13 cellular contexts compared by ENCODE assay signal in the genomic region with DNA sequence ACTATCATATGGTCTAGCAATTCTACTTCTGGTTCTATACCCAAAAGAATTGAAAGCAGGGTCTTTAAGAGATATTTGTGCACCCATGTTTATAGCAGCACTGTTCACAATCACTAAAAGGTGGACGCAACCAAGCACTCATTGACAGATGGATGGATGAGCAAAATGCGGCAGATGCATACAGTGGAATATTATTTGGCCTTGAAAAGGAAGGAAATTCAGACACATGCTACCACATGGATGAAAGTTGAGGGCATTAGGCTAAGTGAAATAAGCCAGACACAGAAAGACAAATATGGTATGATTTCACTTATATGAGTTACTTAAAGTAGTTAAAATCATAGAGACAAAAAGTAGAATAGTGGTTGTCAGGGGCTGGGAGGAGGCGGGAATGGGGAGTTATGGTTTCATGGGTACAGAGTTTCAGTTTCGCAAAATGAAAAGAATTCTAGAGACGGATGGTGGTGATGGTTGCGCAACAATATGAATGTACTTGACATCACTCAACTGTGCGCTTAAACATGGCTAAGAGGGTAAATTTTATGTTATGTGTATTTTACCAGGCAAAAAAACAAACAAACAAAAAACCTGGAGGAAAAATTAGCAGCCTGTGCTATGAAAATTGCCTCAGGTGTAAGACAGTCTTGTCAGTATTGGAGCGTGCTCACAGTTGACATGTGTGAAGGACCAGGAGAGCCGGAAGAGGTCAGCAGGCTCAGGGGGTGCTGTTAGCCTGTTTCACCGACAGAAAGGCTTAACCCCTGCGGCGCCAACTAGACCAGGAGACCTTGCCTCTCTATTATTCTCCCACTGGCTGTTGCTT. TPM values are rescaled to one million over a fixed set of nuclear protein-coding genes. Genes with fewer than 3 reads are reported as not detected.
DNase-seq lines count a peak whose midpoint lies in the region; ATAC-seq and TF ChIP-seq lines count a peak whose summit lies in the region.
"Had no signal": no experiment of that assay in that cellular context is flagged by ENCODE, and none has a peak within 500 bp of the region (broad histone marks: within the 10 kb centered on the region; RNA-seq: fewer than 3 reads in every experiment).

No MANE protein-coding gene starts in this region.

- intact Hi-C loops in sigmoid colon (cut with DNase I), result no loop called here

- H3K9me3 ChIP-seq in sigmoid colon, result no peaks in the 10 kb centered on the region

- POLR2A ChIA-PET in activated naive CD8-positive, alpha-beta T cell treated with anti-CD3 and anti-CD28 coated beads, Interleukin-2, amount 10 ng/mL, durations not matched to agents 7 days and 5 days (lab: Charles Lee), result interaction anchor here (0.7 to 3.4 kb wide), 6 partner anchors 8 to 37 kb away, joined by 3 to 31 read pairs (median 6); a partner anchor contains a TSS

- H3K36me3 ChIP-seq in sigmoid colon, result no peaks in the 10 kb centered on the region

- no peak overlapping the region for H3K27ac ChIP-seq in sigmoid colon

- TF ChIP-seq POLR2A in sigmoid colon (IDR thresholded peaks at IDR 0.05), result no peak

- TF ChIP-seq EP300 in sigmoid colon (IDR thresholded peaks at IDR 0.05), result no peak

- ATAC-seq in activated naive CD8-positive, alpha-beta T cell treated with anti-CD3 and anti-CD28 coated beads, Interleukin-2, amount 10 ng/mL, durations not matched to agents 7 days and 5 days (ENCODE audit: low read depth), result peak; percentile 70
- no peak for ATAC-seq in HG03521 (IDR thresholded peaks at IDR 0.05; ENCODE audit: unreplicated experiment)
- ATAC-seq: Right ventricle myocardium inferior had no signal

- peak overlapping the region; percentile 93 for H3K27ac Mint-ChIP-seq in activated naive CD8-positive, alpha-beta T cell treated with anti-CD3 and anti-CD28 coated beads, Interleukin-2, amount 10 ng/mL, durations not matched to agents 7 days and 5 days

- DNase-seq in NK-92 treated with Interleukin-12 subunit alpha and Interleukin-12 subunit beta, amount 100 ng/mL, for 24 hours (lab: John Stamatoyannopoulos, UW), result peak; percentile 69
- DNase-seq in NK-92 (lab: John Stamatoyannopoulos, UW; ENCODE audit: unreplicated experiment), result no peak
- peak; percentile 10 for DNase-seq in NCI-H69 (lab: John Stamatoyannopoulos, UW)
- DNase-seq in activated naive CD8-positive, alpha-beta T cell treated with anti-CD3 and anti-CD28 coated beads, Interleukin-2, amount 10 ng/mL, durations not matched to agents 7 days and 5 days, result no peak
- peak; percentile 13 for DNase-seq in sigmoid colon
- DNase-seq in NCI-H1694 (lab: John Stamatoyannopoulos, UW), result no peak
- no peak for DNase-seq in midbrain (lab: John Stamatoyannopoulos, UW)
- DNase-seq: foreskin fibroblast, HCEC 1CT, NCI-H1048 had no signal

- peak overlapping the region; percentile 85 for H3K4me3 Mint-ChIP-seq in activated naive CD8-positive, alpha-beta T cell treated with anti-CD3 and anti-CD28 coated beads, Interleukin-2, amount 10 ng/mL, durations not matched to agents 7 days and 5 days

- H3K27me3 Mint-ChIP-seq in activated naive CD8-positive, alpha-beta T cell treated with anti-CD3 and anti-CD28 coated beads, Interleukin-2, amount 10 ng/mL, durations not matched to agents 7 days and 5 days, result no peaks in the 10 kb centered on the region

- no peaks in the 10 kb centered on the region for H3K9me3 Mint-ChIP-seq in activated naive CD8-positive, alpha-beta T cell treated with anti-CD3 and anti-CD28 coated beads, Interleukin-2, amount 10 ng/mL, durations not matched to agents 7 days and 5 days

- TF ChIP-seq CTCF in sigmoid colon (IDR thresholded peaks at IDR 0.05), result no peak

- H3K36me3 Mint-ChIP-seq in activated naive CD8-positive, alpha-beta T cell treated with anti-CD3 and anti-CD28 coated beads, Interleukin-2, amount 10 ng/mL, durations not matched to agents 7 days and 5 days, result peaks cover 38% of the 10 kb centered on the region

- H3K27me3 ChIP-seq in sigmoid colon, result peaks cover 0 to 9% (median 0%) of the 10 kb centered on the region in 3 donors

- H3K4me1 ChIP-seq in sigmoid colon, result no peaks in the 10 kb centered on the region

- WGBS in sigmoid colon, 2 donors, result 63 to 79% methylated on average over 12 of the region's 12 CpGs

- peaks cover 79% of the 10 kb centered on the region for H3K4me1 Mint-ChIP-seq in activated naive CD8-positive, alpha-beta T cell treated with anti-CD3 and anti-CD28 coated beads, Interleukin-2, amount 10 ng/mL, durations not matched to agents 7 days and 5 days

- no peak overlapping the region for H3K4me3 ChIP-seq in sigmoid colon

RNA-seq across cellular contexts. Expression of a gene that starts 26.5 kb away (rescaled TPM):
- total RNA-seq in activated naive CD8-positive, alpha-beta T cell treated with anti-CD3 and anti-CD28 coated beads, Interleukin-2, amount 10 ng/mL, durations not matched to agents 7 days and 5 days, result 100 to 1,000 TPM; 252 to 276 TPM
- 1 to 10 TPM in 1 of 4 donors, under 1 TPM in 1, not detected in 2; 0.36 to 1.8 TPM for total RNA-seq in sigmoid colon
- 10 to 100 TPM in 1 of 3 donors, under 1 TPM in 1, not detected in 1; 0.92 to 20.3 TPM for polyA plus RNA-seq in sigmoid colon
- total RNA-seq: lung microvascular endothelial cell had no signal

Comparison
In these comparisons a context has a peak if more than half of its experiments do, and no peak if none do; other contexts are left out.
1. DNase-seq: peak in NK-92 treated with Interleukin-12 subunit alpha and Interleukin-12 subunit beta, amount 100 ng/mL, for 24 hours (single experiment), NCI-H69 (single experiment) and sigmoid colon (single experiment); none in NK-92 (single experiment), activated naive CD8-positive, alpha-beta T cell treated with anti-CD3 and anti-CD28 coated beads, Interleukin-2, amount 10 ng/mL, durations not matched to agents 7 days and 5 days (single experiment), NCI-H1694 (single experiment) and midbrain (single experiment).
2. RNA of a gene that starts 26.5 kb away (total RNA-seq): 252 to 276 TPM in activated naive CD8-positive, alpha-beta T cell treated with anti-CD3 and anti-CD28 coated beads, Interleukin-2, amount 10 ng/mL, durations not matched to agents 7 days and 5 days; 0.36 to 1.8 TPM in sigmoid colon; every median in the first group is over 10 times any median in the second.